ENCODE assay signal across 17 cellular contexts in genomic region chr10:51950371-51950995, GRCh38.
"Had no signal": no experiment of that assay in that cellular context is flagged by ENCODE, and none has a peak within 500 bp of the region (broad histone marks: within the 10 kb centered on the region; RNA-seq: fewer than 3 reads in every experiment).

No MANE protein-coding gene starts in this region.

- H3K36me3 ChIP-seq: esophagus muscularis mucosa, lower lobe of right lung, neutrophil, stomach had no signal

- H3K9me3 Mint-ChIP-seq: activated CD4-positive, alpha-beta T cell treated with anti-CD3 and anti-CD28 coated beads, Interleukin-2, amount 10 ng/mL, durations not matched to agents 7 days and 5 days; activated naive CD4-positive, alpha-beta T cell treated with anti-CD3 and anti-CD28 coated beads, Interleukin-2, amount 10 ng/mL, durations not matched to agents 7 days and 5 days; activated T-helper 2 cell treated with anti-CD3 and anti-CD28 coated beads, Interferon-gamma antibody, Interleukin-2, Interleukin-4, amounts not matched to agents 10 μg/mL and 5 μg/mL and 100 μg/mL, durations not matched to agents 14 hours and 24 hours and 36 hours had no signal

- H3K4me3 ChIP-seq: esophagus muscularis mucosa, lower lobe of right lung, SK-N-MC, stomach had no signal

- H3K27ac ChIP-seq: lower lobe of right lung, neutrophil, parathyroid adenoma, SK-N-MC, stomach had no signal

- H3K36me3 Mint-ChIP-seq: activated naive CD4-positive, alpha-beta T cell treated with anti-CD3 and anti-CD28 coated beads, Interleukin-2, amount 10 ng/mL, durations not matched to agents 7 days and 5 days; naive B cell had no signal

- H3K27me3 Mint-ChIP-seq: activated CD4-positive, alpha-beta T cell treated with anti-CD3 and anti-CD28 coated beads, Interleukin-2, amount 10 ng/mL, durations not matched to agents 7 days and 5 days; naive B cell had no signal

- H3K4me3 Mint-ChIP-seq: activated CD4-positive, alpha-beta T cell treated with anti-CD3 and anti-CD28 coated beads, Interleukin-2, amount 10 ng/mL, durations not matched to agents 7 days and 5 days; activated naive CD4-positive, alpha-beta T cell treated with anti-CD3 and anti-CD28 coated beads, Interleukin-2, amount 10 ng/mL, durations not matched to agents 7 days and 5 days; mesothelial cell of epicardium; naive B cell had no signal

- H3K4me1 Mint-ChIP-seq: activated CD4-positive, alpha-beta T cell treated with anti-CD3 and anti-CD28 coated beads, Interleukin-2, amount 10 ng/mL, durations not matched to agents 7 days and 5 days; activated naive CD4-positive, alpha-beta T cell treated with anti-CD3 and anti-CD28 coated beads, Interleukin-2, amount 10 ng/mL, durations not matched to agents 7 days and 5 days; naive B cell had no signal

- H3K27ac Mint-ChIP-seq: activated CD4-positive, alpha-beta T cell treated with anti-CD3 and anti-CD28 coated beads, Interleukin-2, amount 10 ng/mL, durations not matched to agents 7 days and 5 days; activated naive CD4-positive, alpha-beta T cell treated with anti-CD3 and anti-CD28 coated beads, Interleukin-2, amount 10 ng/mL, durations not matched to agents 7 days and 5 days; activated T-helper 2 cell treated with anti-CD3 and anti-CD28 coated beads, Interferon-gamma antibody, Interleukin-2, Interleukin-4, amounts not matched to agents 10 μg/mL and 5 μg/mL and 100 μg/mL, durations not matched to agents 14 hours and 24 hours and 36 hours; mesothelial cell of epicardium had no signal

- H3K27me3 ChIP-seq: esophagus muscularis mucosa, neutrophil, stomach had no signal

- H3K4me1 ChIP-seq: lower lobe of right lung, parathyroid adenoma had no signal

- DNase-seq: activated CD4-positive, alpha-beta T cell treated with anti-CD3 and anti-CD28 coated beads, Interleukin-2, amount 10 ng/mL, durations not matched to agents 7 days and 5 days; activated naive CD4-positive, alpha-beta T cell treated with anti-CD3 and anti-CD28 coated beads, Interleukin-2, amount 10 ng/mL, durations not matched to agents 7 days and 5 days; central memory CD4-positive, alpha-beta T cell; cortex of kidney; effector CD4-positive, alpha-beta T cell; hypothalamus; kidney glomerular epithelial cell; lower lobe of right lung; naive B cell; retina; stomach had no signal

- ATAC-seq: lower lobe of right lung had no signal

- H3K9me3 ChIP-seq: esophagus muscularis mucosa, lower lobe of right lung, neutrophil, stomach had no signal
